ENCODE assay signal across 16 cellular contexts in genomic region chr1:46580140-46580903, GRCh38. TPM values are rescaled to one million over a fixed set of nuclear protein-coding genes. Genes with fewer than 3 reads are reported as not detected.
DNase-seq lines count a peak whose midpoint lies in the region; ATAC-seq and TF ChIP-seq lines count a peak whose summit lies in the region.
"Had no signal": no experiment of that assay in that cellular context is flagged by ENCODE, and none has a peak within 500 bp of the region (broad histone marks: within the 10 kb centered on the region; RNA-seq: fewer than 3 reads in every experiment).

No MANE protein-coding gene starts in this region.

- H3K36me3 Mint-ChIP-seq in T-helper 1 cell treated with Interleukin-12 subunit alpha and Interleukin-12 subunit beta and Interleukin-4 antibody, amounts not matched to agents 30 μg/mL and 1 μg/mL, for 36 hours (ENCODE audit: low read depth) = peaks cover 62% of the 10 kb centered on the region
- peaks cover 53% of the 10 kb centered on the region for H3K36me3 Mint-ChIP-seq in activated T-helper 1 cell treated with anti-CD3 and anti-CD28 coated beads, Interleukin-12 subunit alpha, Interleukin-12 subunit beta, Interleukin-2, Interleukin-4 antibody, amounts not matched to agents 30 ng/mL and 10 ng/mL and 1 ng/mL, durations not matched to agents 14 hours and 24 hours and 36 hours (ENCODE audit: low read depth)

- peak overlapping the region; percentile 96 for H3K27ac Mint-ChIP-seq in T-helper 1 cell treated with Interleukin-12 subunit alpha and Interleukin-12 subunit beta and Interleukin-4 antibody, amounts not matched to agents 30 μg/mL and 1 μg/mL, for 36 hours
- peak overlapping the region; percentile 96 for H3K27ac Mint-ChIP-seq in activated T-helper 1 cell treated with anti-CD3 and anti-CD28 coated beads, Interleukin-12 subunit alpha, Interleukin-12 subunit beta, Interleukin-2, Interleukin-4 antibody, amounts not matched to agents 30 ng/mL and 10 ng/mL and 1 ng/mL, durations not matched to agents 14 hours and 24 hours and 36 hours
- H3K27ac Mint-ChIP-seq: neural progenitor cell had no signal

- peak; percentile 56 for ATAC-seq in mucosa of descending colon
- ATAC-seq in HG03196 (IDR thresholded peaks at IDR 0.05; ENCODE audit: unreplicated experiment) = no peak
- ATAC-seq in GM18511 (IDR thresholded peaks at IDR 0.05; ENCODE audit: unreplicated experiment) = no peak
- ATAC-seq: body of pancreas had no signal

- H3K4me3 Mint-ChIP-seq in T-helper 1 cell treated with Interleukin-12 subunit alpha and Interleukin-12 subunit beta and Interleukin-4 antibody, amounts not matched to agents 30 μg/mL and 1 μg/mL, for 36 hours = peak overlapping the region; percentile 32
- peak overlapping the region; percentile 71 for H3K4me3 Mint-ChIP-seq in activated T-helper 1 cell treated with anti-CD3 and anti-CD28 coated beads, Interleukin-12 subunit alpha, Interleukin-12 subunit beta, Interleukin-2, Interleukin-4 antibody, amounts not matched to agents 30 ng/mL and 10 ng/mL and 1 ng/mL, durations not matched to agents 14 hours and 24 hours and 36 hours
- H3K4me3 Mint-ChIP-seq: neural progenitor cell had no signal

- DNase-seq in T-helper 1 cell (no peak), LHCN-M2 (ENCODE audit: low read depth) (peak; percentile 6), mucosa of descending colon (no peak), iPS-NIHi11 (ENCODE audit: low spot score) (no peak)
- DNase-seq in activated T-helper 1 cell treated with anti-CD3 and anti-CD28 coated beads, Interleukin-12 subunit alpha, Interleukin-12 subunit beta, Interleukin-2, Interleukin-4 antibody, amounts not matched to agents 30 ng/mL and 10 ng/mL and 1 ng/mL, durations not matched to agents 14 hours and 24 hours and 36 hours (ENCODE audit: low spot score) = no peak
- DNase-seq: DMS 273 treated with DMSO at 0.1 percent for 48 hours, heart right ventricle, NCI-H1092, NCI-H446 had no signal

- H3K4me3 ChIP-seq in mucosa of descending colon = no peak overlapping the region
- H3K4me3 ChIP-seq: body of pancreas, heart right ventricle, neural progenitor cell had no signal

- no peaks in the 10 kb centered on the region for H3K4me1 ChIP-seq in mucosa of descending colon (ENCODE audit: low read depth)

- no peak for TF ChIP-seq CTCF in mucosa of descending colon (IDR thresholded peaks at IDR 0.05)

- no peaks in the 10 kb centered on the region for H3K9me3 ChIP-seq in mucosa of descending colon
- H3K9me3 ChIP-seq: body of pancreas, heart right ventricle had no signal

- H3K9me3 Mint-ChIP-seq in T-helper 1 cell treated with Interleukin-12 subunit alpha and Interleukin-12 subunit beta and Interleukin-4 antibody, amounts not matched to agents 30 μg/mL and 1 μg/mL, for 36 hours = no peaks in the 10 kb centered on the region
- no peaks in the 10 kb centered on the region for H3K9me3 Mint-ChIP-seq in activated T-helper 1 cell treated with anti-CD3 and anti-CD28 coated beads, Interleukin-12 subunit alpha, Interleukin-12 subunit beta, Interleukin-2, Interleukin-4 antibody, amounts not matched to agents 30 ng/mL and 10 ng/mL and 1 ng/mL, durations not matched to agents 14 hours and 24 hours and 36 hours
- H3K9me3 Mint-ChIP-seq: neural progenitor cell had no signal

- H3K36me3 ChIP-seq in mucosa of descending colon (ENCODE audit: low read depth) = peaks cover 9% of the 10 kb centered on the region
- H3K36me3 ChIP-seq: neural progenitor cell had no signal

- peaks cover 48% of the 10 kb centered on the region for H3K4me1 Mint-ChIP-seq in T-helper 1 cell treated with Interleukin-12 subunit alpha and Interleukin-12 subunit beta and Interleukin-4 antibody, amounts not matched to agents 30 μg/mL and 1 μg/mL, for 36 hours (ENCODE audit: low read depth)
- peaks cover 58% of the 10 kb centered on the region for H3K4me1 Mint-ChIP-seq in activated T-helper 1 cell treated with anti-CD3 and anti-CD28 coated beads, Interleukin-12 subunit alpha, Interleukin-12 subunit beta, Interleukin-2, Interleukin-4 antibody, amounts not matched to agents 30 ng/mL and 10 ng/mL and 1 ng/mL, durations not matched to agents 14 hours and 24 hours and 36 hours (ENCODE audit: low read depth)

- H3K27me3 Mint-ChIP-seq in T-helper 1 cell treated with Interleukin-12 subunit alpha and Interleukin-12 subunit beta and Interleukin-4 antibody, amounts not matched to agents 30 μg/mL and 1 μg/mL, for 36 hours (ENCODE audit: low read depth) = no peaks in the 10 kb centered on the region
- H3K27me3 Mint-ChIP-seq in activated T-helper 1 cell treated with anti-CD3 and anti-CD28 coated beads, Interleukin-12 subunit alpha, Interleukin-12 subunit beta, Interleukin-2, Interleukin-4 antibody, amounts not matched to agents 30 ng/mL and 10 ng/mL and 1 ng/mL, durations not matched to agents 14 hours and 24 hours and 36 hours (ENCODE audit: insufficient read depth) = no peaks in the 10 kb centered on the region

- intact Hi-C loops in activated T-helper 1 cell treated with anti-CD3 and anti-CD28 coated beads, Interleukin-12 subunit alpha, Interleukin-12 subunit beta, Interleukin-2, Interleukin-4 antibody, amounts not matched to agents 30 ng/mL and 10 ng/mL and 1 ng/mL, durations not matched to agents 14 hours and 24 hours and 36 hours (cut with micrococcal nuclease) = loop anchor here (5.0 kb wide), 1 partner anchor 87 kb away; the partner anchor contains the start of gene ATPAF1
- intact Hi-C loops in mucosa of descending colon (cut with DNase I, micrococcal nuclease) = no loop called here

RNA-seq across cellular contexts. Expression of gene MKNK1, which starts 23.7 kb away (rescaled TPM):
- total RNA-seq in LHCN-M2 (2014; rRNA removed) (7.3 and 12.6 TPM in 2 replicates), mucosa of descending colon (10 to 100 TPM; 51.5 to 65.7 (median 59.3) TPM)
- polyA plus RNA-seq in LHCN-M2 (2012) = 18.9 TPM
- total RNA-seq in activated T-helper 1 cell treated with anti-CD3 and anti-CD28 coated beads, Interleukin-12 subunit alpha, Interleukin-12 subunit beta, Interleukin-2, Interleukin-4 antibody, amounts not matched to agents 30 ng/mL and 10 ng/mL and 1 ng/mL, durations not matched to agents 14 hours and 24 hours and 36 hours = 48.7 TPM in 2 replicates

RNA-seq across cellular contexts. Expression of gene KNCN, which starts 28.9 kb away (rescaled TPM):
- not detected in 2 replicates for total RNA-seq in LHCN-M2 (2014; rRNA removed)
- polyA plus RNA-seq in LHCN-M2 (2012) = not detected
- total RNA-seq in activated T-helper 1 cell treated with anti-CD3 and anti-CD28 coated beads, Interleukin-12 subunit alpha, Interleukin-12 subunit beta, Interleukin-2, Interleukin-4 antibody, amounts not matched to agents 30 ng/mL and 10 ng/mL and 1 ng/mL, durations not matched to agents 14 hours and 24 hours and 36 hours = not detected in 2 replicates
- not detected for total RNA-seq in mucosa of descending colon
- total RNA-seq: body of pancreas, heart right ventricle, liver, skeletal muscle tissue had no signal
- polyA plus RNA-seq: heart right ventricle, liver had no signal

RNA-seq across cellular contexts. Expression of gene MOB3C, which starts 36.3 kb away (rescaled TPM):
- total RNA-seq in LHCN-M2 (2014; rRNA removed) (5.5 and 10.8 TPM in 2 replicates), mucosa of descending colon (10 to 100 TPM; 15.4 to 24.4 (median 17.4) TPM)
- polyA plus RNA-seq in LHCN-M2 (2012) = 4.2 TPM
- total RNA-seq in activated T-helper 1 cell treated with anti-CD3 and anti-CD28 coated beads, Interleukin-12 subunit alpha, Interleukin-12 subunit beta, Interleukin-2, Interleukin-4 antibody, amounts not matched to agents 30 ng/mL and 10 ng/mL and 1 ng/mL, durations not matched to agents 14 hours and 24 hours and 36 hours = 16.9 and 17.0 TPM in 2 replicates
